Comparison of ENCODE assay signal across 8 cellular contexts in genomic region chr11:11621881-11622706, GRCh38. TPM values are rescaled to one million over a fixed set of nuclear protein-coding genes. Genes with fewer than 3 reads are reported as not detected.
DNase-seq lines count a peak whose midpoint lies in the region; ATAC-seq and TF ChIP-seq lines count a peak whose summit lies in the region.

Gene GALNT18 (minus strand): TSS chr11:11622005.

- H3K79me1 ChIP-seq in IMR-90 (ENCODE audit: low read depth in 1 of 2, low read length in 2 of 2): no peaks in the 10 kb centered on the region

- peak; percentile 2; the same call in 1 of the 2 replicates for TF ChIP-seq RAD21 in IMR-90 (IDR thresholded peaks at IDR 0.05; ENCODE audit: low read length)

- H3K9me1 ChIP-seq in IMR-90 (ENCODE audit: insufficient read depth, low read length): 0 out of 2 replicates have a peak, but pooled peaks cover 3% of the 10 kb centered on the region

- H3K4ac ChIP-seq in IMR-90 (ENCODE audit: low read depth, low read length): no peak within 1 kb of the TSS

- peaks cover 35% of the 10 kb centered on the region for H3K27me3 Mint-ChIP-seq in activated T-helper 17 cell treated with anti-CD3 and anti-CD28 coated beads, Interleukin-2, amount 50 U/mL, for 72 hours
- peaks cover 15 to 40% (median 37%) of the 10 kb centered on the region in 5 donors for H3K27me3 Mint-ChIP-seq in naive thymus-derived CD8-positive, alpha-beta T cell
- peaks cover 51 to 70% of the 10 kb centered on the region in 2 donors for H3K27me3 Mint-ChIP-seq in stimulated activated naive B cell treated with anti-CD40 and anti-IgM and Interleukin-4, amounts not matched to agents 10 μg/mL and 1 μg/mL and 100 μg/mL, for 72 hours

- 10% methylated on average over 12 of the region's 62 CpGs; no CpG with 5 or more reads in 1 of the 2 experiments for WGBS in IMR-90 (ENCODE audit: extremely low coverage in 2 of 2, insufficient read length in 1 of 2), 2 experiments

- dilution Hi-C loops in IMR-90 (cut with HindIII; ENCODE audit: low sequenced_read_pairs, unreplicated experiment): no loop called here

- H3K4me1 Mint-ChIP-seq in activated T-helper 17 cell treated with anti-CD3 and anti-CD28 coated beads, Interleukin-2, amount 50 U/mL, for 72 hours: no peaks in the 10 kb centered on the region
- peaks cover 0 to 16% (median 9%) of the 10 kb centered on the region in 4 donors for H3K4me1 Mint-ChIP-seq in naive thymus-derived CD8-positive, alpha-beta T cell
- peaks cover 9 to 17% of the 10 kb centered on the region in 2 donors for H3K4me1 Mint-ChIP-seq in stimulated activated naive B cell treated with anti-CD40 and anti-IgM and Interleukin-4, amounts not matched to agents 10 μg/mL and 1 μg/mL and 100 μg/mL, for 72 hours

- H3K9me2 ChIP-seq in PC-3 (replicated peaks; ENCODE audit: low read length): no peaks in the 10 kb centered on the region

- no peak within 1 kb of the TSS for H4K5ac ChIP-seq in IMR-90 (ENCODE audit: low read depth, low read length)

- H3K14ac ChIP-seq in IMR-90 (replicated peaks; ENCODE audit: low read depth, low read length): no peak within 1 kb of the TSS

- H3K79me2 ChIP-seq in PC-3 (ENCODE audit: low read length): peaks cover 45% of the 10 kb centered on the region
- no peaks in the 10 kb centered on the region for H3K79me2 ChIP-seq in fibroblast of lung (ENCODE audit: control insufficient read depth, insufficient read depth, low read length)

- H3K4me3 ChIP-seq in IMR-90 (ENCODE audit: insufficient read depth, low read depth, low read length): peak within 1 kb of the TSS; percentile 48
- peak within 1 kb of the TSS; percentile 96 for H3K4me3 ChIP-seq in PC-3 (ENCODE audit: low read length)
- peak within 1 kb of the TSS; percentile 64 to 69 (median 66) for H3K4me3 ChIP-seq in fibroblast of lung (replicated peaks in 1 of 4; ENCODE audit: control extremely low read depth in 1 of 4, insufficient read depth in 1 of 4, low read depth in 3 of 4, low read length in 4 of 4)

- H3K4me1 ChIP-seq in IMR-90 (ENCODE audit: control insufficient read depth, insufficient read depth, low read length) (peaks cover 4% of the 10 kb centered on the region), PC-3 (ENCODE audit: insufficient read depth, low read length) (peaks cover 23% of the 10 kb centered on the region), fibroblast of lung (ENCODE audit: control insufficient read depth, extremely low read depth, insufficient read depth, low read length) (no peaks in the 10 kb centered on the region)

- no peak within 1 kb of the TSS for H3K56ac ChIP-seq in IMR-90 (ENCODE audit: extremely low read depth, insufficient read depth, low read length)

- H2BK120ac ChIP-seq in IMR-90 (ENCODE audit: low read depth, low read length): no peak within 1 kb of the TSS; the same call in 1 of the 2 replicates

- peak; percentile 81 for TF ChIP-seq POLR2A in IMR-90 (IDR thresholded peaks at IDR 0.05; ENCODE audit: low read depth, low read length)

- no peak within 1 kb of the TSS for H2BK5ac ChIP-seq in IMR-90 (ENCODE audit: low read depth, low read length, poor library complexity, severe bottlenecking)

- peak within 1 kb of the TSS; percentile 36; the same call in 1 of the 2 replicates for H3K9ac ChIP-seq in IMR-90 (ENCODE audit: low read depth, low read length)
- peak within 1 kb of the TSS; percentile 69 for H3K9ac ChIP-seq in PC-3 (ENCODE audit: low read length)
- peak within 1 kb of the TSS; percentile 29 for H3K9ac ChIP-seq in fibroblast of lung (ENCODE audit: insufficient read depth, low read length)

- no peaks in the 10 kb centered on the region for H3K36me3 ChIP-seq in IMR-90 (ENCODE audit: control insufficient read depth, insufficient read depth, low read length)
- H3K36me3 ChIP-seq in PC-3 (ENCODE audit: low read depth, low read length): no peaks in the 10 kb centered on the region
- H3K36me3 ChIP-seq in fibroblast of lung (ENCODE audit: control insufficient read depth, insufficient read depth, low read length): no peaks in the 10 kb centered on the region

- H4K20me1 ChIP-seq in IMR-90 (ENCODE audit: insufficient read depth, low read length) (no peaks in the 10 kb centered on the region; the same call in 1 of the 2 replicates), PC-3 (ENCODE audit: low read length) (no peaks in the 10 kb centered on the region), fibroblast of lung (ENCODE audit: control insufficient read depth, extremely low read depth, insufficient read depth, low read length) (no peaks in the 10 kb centered on the region)

- no peak within 1 kb of the TSS for H4K8ac ChIP-seq in IMR-90 (ENCODE audit: low read depth in 2 of 2, low read length in 2 of 2)

- CTCF ChIA-PET in IMR-90 (lab: Yijun Ruan, JAX): interaction anchor here (0.5 kb wide), 1 partner anchor 549 kb away, joined by 3 read pairs; no protein-coding TSS in a partner anchor
- CTCF ChIA-PET in PC-3 (lab: Charles Lee): interaction anchor here (0.6 to 1.7 kb wide), 5 partner anchors 39 to 688 kb away, joined by 3 to 7 read pairs (median 4); no protein-coding TSS in a partner anchor

- H3K4me2 ChIP-seq in IMR-90 (ENCODE audit: low read depth, low read length): peak within 1 kb of the TSS; percentile 86
- peak within 1 kb of the TSS; percentile 93 for H3K4me2 ChIP-seq in PC-3 (ENCODE audit: low read length)
- H3K4me2 ChIP-seq in fibroblast of lung (ENCODE audit: extremely low read depth, insufficient read depth, low read length): peak within 1 kb of the TSS; percentile 94

- H2AK5ac ChIP-seq in IMR-90 (ENCODE audit: low read depth, low read length): no peak within 1 kb of the TSS

- H3K4me3 Mint-ChIP-seq in activated T-helper 17 cell treated with anti-CD3 and anti-CD28 coated beads, Interleukin-2, amount 50 U/mL, for 72 hours: peak within 1 kb of the TSS; percentile 71
- peak within 1 kb of the TSS; percentile 7 to 75 (median 57) for H3K4me3 Mint-ChIP-seq in naive thymus-derived CD8-positive, alpha-beta T cell
- H3K4me3 Mint-ChIP-seq in stimulated activated naive B cell treated with anti-CD40 and anti-IgM and Interleukin-4, amounts not matched to agents 10 μg/mL and 1 μg/mL and 100 μg/mL, for 72 hours: peak within 1 kb of the TSS; percentile 76 to 82

- ATAC-seq in GM21576 (IDR thresholded peaks at IDR 0.05; ENCODE audit: unreplicated experiment) (peak; percentile 94), IMR-90 (ENCODE audit: low read depth) (peak; percentile 99), PC-3 (peak; percentile 82)
- peak; percentile 96 for ATAC-seq in activated T-helper 17 cell treated with anti-CD3 and anti-CD28 coated beads, Interleukin-2, amount 50 U/mL, for 72 hours (replicated peaks)
- ATAC-seq in naive thymus-derived CD8-positive, alpha-beta T cell: peak; percentile 79 to 96
- ATAC-seq in stimulated activated naive B cell treated with anti-CD40 and anti-IgM and Interleukin-4, amounts not matched to agents 10 μg/mL and 1 μg/mL and 100 μg/mL, for 72 hours (replicated peaks): peak; percentile 98 to 99

- no peak within 1 kb of the TSS for H3K27ac Mint-ChIP-seq in activated T-helper 17 cell treated with anti-CD3 and anti-CD28 coated beads, Interleukin-2, amount 50 U/mL, for 72 hours
- no peak within 1 kb of the TSS for H3K27ac Mint-ChIP-seq in naive thymus-derived CD8-positive, alpha-beta T cell
- no peak within 1 kb of the TSS for H3K27ac Mint-ChIP-seq in stimulated activated naive B cell treated with anti-CD40 and anti-IgM and Interleukin-4, amounts not matched to agents 10 μg/mL and 1 μg/mL and 100 μg/mL, for 72 hours

- H3K27ac ChIP-seq in IMR-90 (ENCODE audit: insufficient read depth, low read length) (no peak within 1 kb of the TSS; the same call in 1 of the 2 replicates), PC-3 (ENCODE audit: low read length) (no peak within 1 kb of the TSS), fibroblast of lung (ENCODE audit: insufficient read depth, low read length) (peak within 1 kb of the TSS; percentile 13)

- H3K18ac ChIP-seq in IMR-90 (ENCODE audit: low read depth, low read length): no peak within 1 kb of the TSS

- TF ChIP-seq CTCF in IMR-90 (conservative IDR thresholded peaks at IDR 0.05; ENCODE audit: low read depth, low read length): peak; percentile 50
- TF ChIP-seq CTCF in PC-3 (conservative IDR thresholded peaks at IDR 0.05; ENCODE audit: low read depth, low read length): peak; percentile 40; the same call in 1 of the 2 replicates
- peak; percentile 14 to 17 for TF ChIP-seq CTCF in fibroblast of lung (conservative IDR thresholded peaks at IDR 0.05 in 1 of 2, IDR thresholded peaks at IDR 0.05 in 1 of 2; ENCODE audit: low read depth in 1 of 2, low read length in 2 of 2)

- H3K27me3 ChIP-seq in IMR-90 (ENCODE audit: control insufficient read depth, insufficient read depth, low read length) (peaks cover 21% of the 10 kb centered on the region), PC-3 (ENCODE audit: low read length) (no peaks in the 10 kb centered on the region), fibroblast of lung (ENCODE audit: control insufficient read depth, insufficient read depth, low read length) (peaks cover 6% of the 10 kb centered on the region)

- H2BK20ac ChIP-seq in IMR-90 (ENCODE audit: low read depth, low read length): no peak within 1 kb of the TSS

- H3K9me3 Mint-ChIP-seq in activated T-helper 17 cell treated with anti-CD3 and anti-CD28 coated beads, Interleukin-2, amount 50 U/mL, for 72 hours: no peaks in the 10 kb centered on the region
- no peaks in the 10 kb centered on the region for H3K9me3 Mint-ChIP-seq in naive thymus-derived CD8-positive, alpha-beta T cell
- H3K9me3 Mint-ChIP-seq in stimulated activated naive B cell treated with anti-CD40 and anti-IgM and Interleukin-4, amounts not matched to agents 10 μg/mL and 1 μg/mL and 100 μg/mL, for 72 hours: no peaks in the 10 kb centered on the region

- intact Hi-C loops in IMR-90 (cut with micrococcal nuclease): loop anchor here (5.0 to 10.0 kb wide), 2 partner anchors 217 to 585 kb away; no protein-coding TSS in a partner anchor
- intact Hi-C loops in PC-3 (cut with micrococcal nuclease): loop anchor here (2.0 to 10.0 kb wide), 2 partner anchors 165 to 587 kb away; no protein-coding TSS in a partner anchor

- POLR2A ChIA-PET in IMR-90 (lab: Charles Lee; ENCODE audit: unreplicated experiment): interaction anchor here (0.6 kb wide), 1 partner anchor 24 kb away, joined by 3 read pairs; no protein-coding TSS in a partner anchor
- POLR2A ChIA-PET in PC-3 (lab: Charles Lee; ENCODE audit: unreplicated experiment): interaction anchor here (0.6 to 1.0 kb wide), 5 partner anchors 13 to 813 kb away, joined by 3 to 6 read pairs (median 5); partner anchors contain the start of gene EIF4G2
- POLR2A ChIA-PET in naive thymus-derived CD8-positive, alpha-beta T cell (lab: Charles Lee): no interaction called here

- in situ Hi-C loops in IMR-90 (cut with MboI; ENCODE audit: low sequenced_read_pairs): no loop called here

- H2AFZ ChIP-seq in IMR-90 (replicated peaks; ENCODE audit: low read length, poor library complexity): peak within 1 kb of the TSS; percentile 91
- H2AFZ ChIP-seq in PC-3 (ENCODE audit: low read length): peak within 1 kb of the TSS; percentile 84
- H2AFZ ChIP-seq in fibroblast of lung (ENCODE audit: low read length): peak within 1 kb of the TSS; percentile 47

- peak; percentile 91 for DNase-seq in DMS53 treated with DMSO at 0.1 percent for 48 hours (lab: John Stamatoyannopoulos, UW; ENCODE audit: unreplicated experiment)
- peak; percentile 90 for DNase-seq in IMR-90
- DNase-seq in PC-3: peak; percentile 92
- peak; percentile 88 to 93 for DNase-seq in fibroblast of lung (ENCODE audit: low read depth in 2 of 2)
- peak in 8 of 10 donors; percentile 4 to 37 (median 23) for DNase-seq in naive thymus-derived CD8-positive, alpha-beta T cell
- DNase-seq in stimulated activated naive B cell treated with anti-CD40 and anti-IgM and Interleukin-4, amounts not matched to agents 10 μg/mL and 1 μg/mL and 100 μg/mL, for 72 hours: peak; percentile 71

- BruUV-seq in IMR-90 (replicated peaks; lab: Mats Ljungman, UMichigan): no TSS peak
- no TSS peak for BruUV-seq in PC-3 (replicated peaks; lab: Mats Ljungman, UMichigan)

- 0 out of 2 replicates have a peak within 1 kb of the TSS, but pooled peaks have one; percentile 31 for H3K23ac ChIP-seq in IMR-90 (ENCODE audit: low read depth, low read length)

- H4K91ac ChIP-seq in IMR-90 (ENCODE audit: insufficient read depth, low read depth, low read length): no peak within 1 kb of the TSS

- no peaks in the 10 kb centered on the region for H3F3A ChIP-seq in PC-3 (ENCODE audit: low read length, unreplicated experiment)

- no peaks in the 10 kb centered on the region for H3K9me3 ChIP-seq in IMR-90 (ENCODE audit: control insufficient read depth, insufficient read depth, low read length)
- no peaks in the 10 kb centered on the region for H3K9me3 ChIP-seq in PC-3 (ENCODE audit: low read length)
- no peaks in the 10 kb centered on the region for H3K9me3 ChIP-seq in fibroblast of lung (ENCODE audit: control insufficient read depth, insufficient read depth, low read depth, low read length)

- no peaks in the 10 kb centered on the region for H3K36me3 Mint-ChIP-seq in activated T-helper 17 cell treated with anti-CD3 and anti-CD28 coated beads, Interleukin-2, amount 50 U/mL, for 72 hours (ENCODE audit: low read depth)
- H3K36me3 Mint-ChIP-seq in naive thymus-derived CD8-positive, alpha-beta T cell: no peaks in the 10 kb centered on the region
- H3K36me3 Mint-ChIP-seq in stimulated activated naive B cell treated with anti-CD40 and anti-IgM and Interleukin-4, amounts not matched to agents 10 μg/mL and 1 μg/mL and 100 μg/mL, for 72 hours: no peaks in the 10 kb centered on the region

- H2BK15ac ChIP-seq in IMR-90 (ENCODE audit: low read depth, low read length): no peak within 1 kb of the TSS

- peak within 1 kb of the TSS; percentile 81 for H2AK9ac ChIP-seq in IMR-90 (replicated peaks; ENCODE audit: low read depth, low read length, poor library complexity)

RNA-seq across cellular contexts. Expression of gene GALNT18, which starts in this region (rescaled TPM):
- total RNA-seq in IMR-90 (2012; rRNA removed) (9.4 and 11.3 TPM in 2 replicates), PC-3 (2014; rRNA removed) (34.5 and 41.1 TPM in 2 replicates), fibroblast of lung (9.5 and 19.3 TPM in 2 replicates)
- polyA plus RNA-seq in IMR-90 (2012; rRNA removed) (9.2 and 9.5 TPM in 2 replicates), fibroblast of lung (0.50 and 4.0 TPM in 2 replicates)
- 7.9 and 10.2 TPM in 2 replicates for polyA plus RNA-seq in IMR-90 (2012; cell fraction: cytosol; rRNA removed)
- 4.2 and 5.8 TPM in 2 replicates for polyA plus RNA-seq in IMR-90 (2012; cell fraction: nucleus; rRNA removed; ENCODE audit: low replicate concordance)
- total RNA-seq in activated T-helper 17 cell treated with anti-CD3 and anti-CD28 coated beads, Interleukin-2, amount 50 U/mL, for 72 hours: 10 to 100 TPM in 1 of 2 donors, 1 to 10 TPM in 1; 7.3 to 10.9 TPM
- polyA plus RNA-seq in fibroblast of lung (2012): 0.35 and 4.8 TPM in 2 replicates
- polyA minus RNA-seq in fibroblast of lung (ENCODE audit: low replicate concordance): 0.27 and 8.2 TPM in 2 replicates
- not detected for total RNA-seq in naive thymus-derived CD8-positive, alpha-beta T cell
- not detected for polyA plus RNA-seq in naive thymus-derived CD8-positive, alpha-beta T cell

Comparison
In these comparisons a context has a peak if more than half of its experiments do, and no peak if none do; other contexts are left out.
1. Peak in DNase-seq and ATAC-seq in naive thymus-derived CD8-positive, alpha-beta T cell; RNA of the gene not detected or under 1 TPM.
2. DNase-seq: peak in every context shown above with its lines; median percentile 92 in PC-3; 91 in DMS53 treated with DMSO at 0.1 percent for 48 hours; 90 in fibroblast of lung; 90 in IMR-90; 71 in stimulated activated naive B cell treated with anti-CD40 and anti-IgM and Interleukin-4, amounts not matched to agents 10 μg/mL and 1 μg/mL and 100 μg/mL, for 72 hours; 23 in naive thymus-derived CD8-positive, alpha-beta T cell.